9 cellular contexts compared by ENCODE assay signal in the genomic region with DNA sequence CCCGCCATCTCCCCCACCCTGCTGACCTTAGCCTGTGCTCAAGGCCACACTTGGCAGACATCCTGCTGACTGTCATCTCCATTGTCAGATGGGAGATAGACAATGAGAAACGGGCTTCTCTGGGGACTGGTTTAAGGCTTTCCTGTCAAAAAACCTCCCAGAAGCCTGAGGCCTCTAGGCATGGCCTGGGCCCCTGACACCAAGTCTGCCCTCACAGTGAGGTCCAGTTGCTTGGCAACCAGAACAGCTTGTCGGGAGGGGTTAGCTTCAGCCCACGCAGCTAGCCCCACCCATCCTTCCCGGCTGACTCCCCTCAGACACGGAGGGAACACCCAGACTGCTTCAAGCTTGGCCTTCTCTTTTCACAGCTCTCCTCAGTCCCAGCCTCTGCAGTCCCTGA. TPM values are rescaled to one million over a fixed set of nuclear protein-coding genes. Genes with fewer than 3 reads are reported as not detected.
DNase-seq lines count a peak whose midpoint lies in the region; TF ChIP-seq lines count a peak whose summit lies in the region.
"Had no signal": no experiment of that assay in that cellular context is flagged by ENCODE, and none has a peak within 500 bp of the region (broad histone marks: within the 10 kb centered on the region; RNA-seq: fewer than 3 reads in every experiment).

No MANE protein-coding gene starts in this region.

- H3K36me3 Mint-ChIP-seq in osteocyte (ENCODE audit: unreplicated experiment) = no peaks in the 10 kb centered on the region

- no peak overlapping the region for H3K27ac Mint-ChIP-seq in osteocyte (ENCODE audit: unreplicated experiment)

- H3K27me3 Mint-ChIP-seq in osteocyte (ENCODE audit: unreplicated experiment) = no peaks in the 10 kb centered on the region

- H3K4me2 ChIP-seq in neural cell (ENCODE audit: low read length) = peak overlapping the region; percentile 48

- H3K4me3 Mint-ChIP-seq in osteocyte (ENCODE audit: unreplicated experiment) = no peak overlapping the region

- H2AFZ ChIP-seq in neural cell (ENCODE audit: low read depth, low read length) = no peak overlapping the region

- H3K4me1 Mint-ChIP-seq in osteocyte (ENCODE audit: unreplicated experiment) = peaks cover 23% of the 10 kb centered on the region

- peaks cover 71% of the 10 kb centered on the region for H3K79me2 ChIP-seq in neural cell (replicated peaks; ENCODE audit: insufficient read depth, low read length)

- peak overlapping the region; percentile 63 for H3K27ac ChIP-seq in neural cell (ENCODE audit: low read length)

- no peak for TF ChIP-seq CTCF in fibroblast of pulmonary artery (IDR thresholded peaks at IDR 0.05; ENCODE audit: low read length, missing control alignments)
- TF ChIP-seq CTCF in neural cell (IDR thresholded peaks at IDR 0.05; ENCODE audit: poor library complexity, severe bottlenecking) = no peak
- TF ChIP-seq CTCF in osteocyte (IDR thresholded peaks at IDR 0.05) = no peak

- H3K9me3 Mint-ChIP-seq in osteocyte (ENCODE audit: unreplicated experiment) = no peaks in the 10 kb centered on the region

- H3K36me3 ChIP-seq in neural cell (ENCODE audit: insufficient read depth, low read length) = no peaks in the 10 kb centered on the region

- peaks cover 5% of the 10 kb centered on the region for H3F3A ChIP-seq in neural cell (ENCODE audit: insufficient read depth, low read length, poor library complexity, severe bottlenecking)

- TF ChIP-seq RAD21 in neural cell (conservative IDR thresholded peaks at IDR 0.05) = no peak

- peaks cover 12% of the 10 kb centered on the region for H3K27me3 ChIP-seq in neural cell (ENCODE audit: insufficient read depth, low read depth, low read length)

- DNase-seq in AG08396 (ENCODE audit: low spot score) (peak; percentile 74), NCI-H69 (lab: John Stamatoyannopoulos, UW) (peak; percentile 21), fibroblast of pulmonary artery (ENCODE audit: low read depth) (peak; percentile 84), T1000 (lab: John Stamatoyannopoulos, UW) (no peak), osteocyte (ENCODE audit: extremely low spot score, unreplicated experiment) (no peak), activated T-cell treated with anti-CD3 and anti-CD28 coated beads for 4 hours (no peak)
- DNase-seq in NK-92 treated with Interleukin-12 subunit alpha and Interleukin-12 subunit beta, amount 100 ng/mL, for 24 hours (lab: John Stamatoyannopoulos, UW) = no peak
- DNase-seq: KG1 had no signal

- H3K9me3 ChIP-seq in neural cell (ENCODE audit: low read length) = no peaks in the 10 kb centered on the region

- peak overlapping the region; percentile 55 for H3K9ac ChIP-seq in neural cell (ENCODE audit: low read length)

- no peak overlapping the region for H3K4me3 ChIP-seq in fibroblast of pulmonary artery (replicated peaks; ENCODE audit: low read depth, low read length)
- peak overlapping the region; percentile 67 for H3K4me3 ChIP-seq in neural cell (ENCODE audit: low read length)

- TF ChIP-seq EP300 in neural cell (conservative IDR thresholded peaks at IDR 0.05; ENCODE audit: poor library complexity, severe bottlenecking) = no peak

- no peaks in the 10 kb centered on the region for H3K9me2 ChIP-seq in neural cell (ENCODE audit: insufficient read depth, low read length)

- peaks cover 3% of the 10 kb centered on the region for H4K20me1 ChIP-seq in neural cell (ENCODE audit: insufficient read depth)

TF ChIP-seq in neural cell, 6 proteins besides CTCF, POLR2A, EP300 and RAD21:
- no peak for TF ChIP-seq EZH2 (IDR thresholded peaks at IDR 0.05; ENCODE audit: borderline replicate concordance, insufficient read depth, low read length, poor library complexity, severe bottlenecking)
- TF ChIP-seq MXI1 (conservative IDR thresholded peaks at IDR 0.05; ENCODE audit: poor library complexity, severe bottlenecking) = peak; percentile 13
TF ChIP-seq in neural cell: peak in this region for 1.

RNA-seq across cellular contexts. Expression of gene PLEKHA6, which starts 11.0 kb away (rescaled TPM):
- polyA plus RNA-seq in neural cell = 22.6 and 25.5 TPM in 2 replicates
- polyA minus RNA-seq in neural cell = 24.3 and 28.7 TPM in 2 replicates
- total RNA-seq in osteocyte = 0.24 and 0.26 TPM in 2 replicates

Comparison
In these comparisons a context has a peak if more than half of its experiments do, and no peak if none do; other contexts are left out.
1. DNase-seq: peak in AG08396 (single experiment), NCI-H69 (single experiment) and fibroblast of pulmonary artery (single experiment); none in T1000 (single experiment), osteocyte (single experiment), activated T-cell treated with anti-CD3 and anti-CD28 coated beads for 4 hours (single experiment) and NK-92 treated with Interleukin-12 subunit alpha and Interleukin-12 subunit beta, amount 100 ng/mL, for 24 hours (single experiment).